In genomic region chr2:61911510-61911909, GRCh38 we compare ENCODE assay signal across 1 cellular context.
TF ChIP-seq lines count a peak whose summit lies in the region.

No MANE protein-coding gene starts in this region.

TF ChIP-seq in K562, 482 proteins besides CTCF, POLR2A, EP300 and RAD21:
- no peak for TF ChIP-seq CAMTA2 (CRISPR knock-in tag; conservative IDR thresholded peaks at IDR 0.05)
